Comparison of ENCODE assay signal across 1 cellular context in the genomic region with DNA sequence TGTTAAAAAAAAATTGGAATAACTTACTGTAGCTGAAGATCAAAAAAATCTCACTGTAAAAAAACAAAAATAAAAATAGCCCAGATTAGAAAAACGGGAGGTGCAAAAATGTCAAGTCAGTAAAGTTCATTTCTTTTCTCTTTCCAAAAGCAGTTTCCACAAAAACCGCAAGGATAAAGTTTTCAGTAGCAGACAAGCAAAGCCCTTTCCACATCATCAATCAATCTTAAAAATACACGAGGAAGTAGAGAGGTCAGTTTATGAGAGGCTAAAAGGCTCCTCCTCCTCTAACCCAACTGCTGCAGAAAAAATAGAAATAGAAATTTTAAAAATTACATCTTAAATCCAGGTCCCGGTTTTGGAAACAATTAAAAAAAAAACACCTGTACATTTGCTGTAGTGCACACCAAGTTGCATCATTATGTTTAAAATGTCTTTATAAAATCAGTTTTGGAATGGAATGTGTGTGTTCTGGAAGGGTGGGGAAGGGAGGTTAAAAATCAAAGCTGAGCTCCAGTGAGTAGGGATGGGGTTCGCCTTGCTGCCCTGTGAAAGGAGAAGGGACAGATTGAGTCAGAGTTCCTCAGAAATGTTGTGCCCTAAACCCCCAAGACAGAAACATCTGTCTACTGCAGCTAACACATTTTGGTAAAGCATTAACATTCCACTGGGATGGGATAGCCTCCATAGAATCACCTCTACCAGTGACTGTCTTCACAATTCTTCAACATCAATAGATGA.
TF ChIP-seq lines count a peak whose summit lies in the region.

No MANE protein-coding gene starts in this region.

TF ChIP-seq in SK-N-SH, 30 proteins besides CTCF, POLR2A, EP300 and RAD21 (continued from another document):
- TF ChIP-seq, protein P1, sequence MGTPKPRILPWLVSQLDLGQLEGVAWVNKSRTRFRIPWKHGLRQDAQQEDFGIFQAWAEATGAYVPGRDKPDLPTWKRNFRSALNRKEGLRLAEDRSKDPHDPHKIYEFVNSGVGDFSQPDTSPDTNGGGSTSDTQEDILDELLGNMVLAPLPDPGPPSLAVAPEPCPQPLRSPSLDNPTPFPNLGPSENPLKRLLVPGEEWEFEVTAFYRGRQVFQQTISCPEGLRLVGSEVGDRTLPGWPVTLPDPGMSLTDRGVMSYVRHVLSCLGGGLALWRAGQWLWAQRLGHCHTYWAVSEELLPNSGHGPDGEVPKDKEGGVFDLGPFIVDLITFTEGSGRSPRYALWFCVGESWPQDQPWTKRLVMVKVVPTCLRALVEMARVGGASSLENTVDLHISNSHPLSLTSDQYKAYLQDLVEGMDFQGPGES (IDR thresholded peaks at IDR 0.05; ENCODE audit: low read depth, low read length), result no peak
- TF ChIP-seq TCF12 (IDR thresholded peaks at IDR 0.05) (no peak), CHD2 (IDR thresholded peaks at IDR 0.05; ENCODE audit: low read length, partially characterized antibody) (no peak)
